In genomic region chr4:3257691-3258482, GRCh38 we compare ENCODE assay signal across 10 cellular contexts. TPM values are rescaled to one million over a fixed set of nuclear protein-coding genes. Genes with fewer than 3 reads are reported as not detected.
DNase-seq lines count a peak whose midpoint lies in the region; ATAC-seq, FAIRE-seq and TF ChIP-seq lines count a peak whose summit lies in the region.
"Had no signal": no experiment of that assay in that cellular context is flagged by ENCODE, and none has a peak within 500 bp of the region (broad histone marks: within the 10 kb centered on the region; RNA-seq: fewer than 3 reads in every experiment).

No MANE protein-coding gene starts in this region.

- ATAC-seq in HG02852 (IDR thresholded peaks at IDR 0.05; ENCODE audit: unreplicated experiment): no peak
- ATAC-seq: pancreas had no signal

- peak; percentile 20 for DNase-seq in activated CD4-positive, alpha-beta T cell treated with anti-CD3 and anti-CD28 coated beads for 48 hours
- no peak for DNase-seq in activated CD4-positive, alpha-beta T cell treated with anti-CD3 and anti-CD28 coated beads, Interleukin-2, amount 50 U/mL, for 48 hours
- peak; percentile 86 for DNase-seq in HPDE6-E6E7 (ENCODE audit: extremely low spot score)
- peak; percentile 83 for DNase-seq in bronchial epithelial cell (ENCODE audit: low read depth)
- peak; percentile 75 for DNase-seq in spleen
- DNase-seq in HUDEP-2 (lab: John Stamatoyannopoulos, UW; ENCODE audit: unreplicated experiment in 76 of 76): no peak
- no peak for DNase-seq in OCI-M1 (lab: John Stamatoyannopoulos, UW)

- H3K36me3 ChIP-seq in bronchial epithelial cell (ENCODE audit: control insufficient read depth, insufficient read depth, low read length) (no peaks in the 10 kb centered on the region), spleen (peaks cover 0 to 34% (median 4%) of the 10 kb centered on the region in 6 donors)

- FAIRE-seq in bronchial epithelial cell (lab: Jason Lieb, UNC): peak; percentile 95
- FAIRE-seq: pancreas had no signal

- TF ChIP-seq CTCF in bronchial epithelial cell (IDR thresholded peaks at IDR 0.05; ENCODE audit: insufficient read depth, low read length, severe bottlenecking) (no peak), spleen (IDR thresholded peaks at IDR 0.05 in 8 of 11, conservative IDR thresholded peaks at IDR 0.05 in 3 of 11) (no peak)

- WGBS in spleen, 5 donors: 68 to 87% (median 78%) methylated on average over 19 to 26 of the region's 26 CpGs

- intact Hi-C loops in spleen (cut with DNase I; ENCODE audit: low total_unique reads): no loop called here

- no peak for TF ChIP-seq POLR2A in spleen (IDR thresholded peaks at IDR 0.05)

- H3K9me3 ChIP-seq in spleen: no peaks in the 10 kb centered on the region
- H3K9me3 ChIP-seq: pancreas had no signal

- H3K4me3 ChIP-seq in bronchial epithelial cell (ENCODE audit: low read depth, low read length) (no peak overlapping the region), spleen (peak overlapping the region in 1 of 8 donors; percentile 6)
- H3K4me3 ChIP-seq: pancreas had no signal

- peaks cover 0 to 6% (median 0%) of the 10 kb centered on the region in 6 donors for H3K4me1 ChIP-seq in spleen
- H3K4me1 ChIP-seq: pancreas had no signal

- peaks cover 3% of the 10 kb centered on the region for H3K27me3 ChIP-seq in bronchial epithelial cell (ENCODE audit: control insufficient read depth, insufficient read depth, low read length)
- H3K27me3 ChIP-seq in spleen (replicated peaks in 1 of 7): no peaks in the 10 kb centered on the region
- H3K27me3 ChIP-seq: pancreas had no signal

- peak overlapping the region in 1 of 8 donors; percentile 8 for H3K27ac ChIP-seq in spleen
- H3K27ac ChIP-seq: pancreas had no signal

RNA-seq across cellular contexts. Expression of gene MSANTD1, which starts 8.9 kb away (rescaled TPM):
- total RNA-seq in bronchial epithelial cell: 0.26 and 0.64 TPM in 2 replicates
- 1 to 10 TPM; 1.4 to 2.8 (median 2.2) TPM for total RNA-seq in spleen
- 1 to 10 TPM in 1 of 3 donors, under 1 TPM in 2; 0.41 to 1.0 (median 0.90) TPM for polyA plus RNA-seq in spleen
- total RNA-seq: epithelial cell of proximal tubule had no signal

RNA-seq across cellular contexts. Expression of gene RGS12, which starts 34.9 kb away (rescaled TPM):
- total RNA-seq in bronchial epithelial cell: 34.2 and 41.7 TPM in 2 replicates
- 10 to 100 TPM; 12.0 to 36.2 (median 18.8) TPM for total RNA-seq in spleen
- 10 to 100 TPM in 2 of 3 donors, 1 to 10 TPM in 1; 7.5 to 26.5 (median 23.1) TPM for polyA plus RNA-seq in spleen

Comparison
In these comparisons a context has a peak if more than half of its experiments do, and no peak if none do; other contexts are left out.
1. DNase-seq: peak in activated CD4-positive, alpha-beta T cell treated with anti-CD3 and anti-CD28 coated beads for 48 hours (single experiment), HPDE6-E6E7 (single experiment), bronchial epithelial cell (single experiment) and spleen (single experiment); none in activated CD4-positive, alpha-beta T cell treated with anti-CD3 and anti-CD28 coated beads, Interleukin-2, amount 50 U/mL, for 48 hours (0 of 2), HUDEP-2 (0 of 76) and OCI-M1 (single experiment).